ENCODE assay signal across 12 cellular contexts in genomic region chr11:119258180-119258579, GRCh38. TPM values are rescaled to one million over a fixed set of nuclear protein-coding genes. Genes with fewer than 3 reads are reported as not detected.
DNase-seq lines count a peak whose midpoint lies in the region; ATAC-seq and TF ChIP-seq lines count a peak whose summit lies in the region.
"Had no signal": no experiment of that assay in that cellular context is flagged by ENCODE, and none has a peak within 500 bp of the region (broad histone marks: within the 10 kb centered on the region; RNA-seq: fewer than 3 reads in every experiment).

No MANE protein-coding gene starts in this region.

- peaks cover 50% of the 10 kb centered on the region for H3K4me1 Mint-ChIP-seq in CD8-positive, alpha-beta T cell (ENCODE audit: low read depth)
- H3K4me1 Mint-ChIP-seq in naive thymus-derived CD4-positive, alpha-beta T cell, result peaks cover 8 to 65% (median 40%) of the 10 kb centered on the region in 7 donors
- no peaks in the 10 kb centered on the region for H3K4me1 Mint-ChIP-seq in MCF 10A (ENCODE audit: insufficient read depth, unreplicated experiment)

- no peaks in the 10 kb centered on the region for H3K36me3 ChIP-seq in CD8-positive, alpha-beta T cell (ENCODE audit: insufficient read depth, low read length)
- H3K36me3 ChIP-seq in HEK293 (ENCODE audit: control insufficient read depth in 2 of 2, insufficient read depth in 1 of 2, low read length in 2 of 2), result no peaks in the 10 kb centered on the region
- no peaks in the 10 kb centered on the region for H3K36me3 ChIP-seq in naive thymus-derived CD4-positive, alpha-beta T cell (ENCODE audit: control insufficient read depth in 2 of 3, insufficient read depth in 3 of 3, low read length in 3 of 3)

- H3K9me3 ChIP-seq in CD8-positive, alpha-beta T cell (ENCODE audit: low read length), result no peaks in the 10 kb centered on the region
- no peaks in the 10 kb centered on the region for H3K9me3 ChIP-seq in HEK293 (ENCODE audit: control insufficient read depth, insufficient read depth, low read depth, low read length)
- H3K9me3 ChIP-seq in naive thymus-derived CD4-positive, alpha-beta T cell (ENCODE audit: control insufficient read depth in 2 of 3, low read length in 3 of 3), result no peaks in the 10 kb centered on the region

- CTCF ChIA-PET in CD8-positive, alpha-beta T cell (lab: Charles Lee), result interaction anchor here (3.3 kb wide), 1 partner anchor 65 kb away, joined by 14 read pairs; no protein-coding TSS in a partner anchor
- CTCF ChIA-PET in HEK293 (lab: Yijun Ruan, JAX) (no interaction called here), MCF 10A (lab: Yijun Ruan, JAX) (no interaction called here)
- CTCF ChIA-PET in naive thymus-derived CD4-positive, alpha-beta T cell (lab: Charles Lee), result no interaction called here

- H3K4me3 Mint-ChIP-seq in CD8-positive, alpha-beta T cell, result peak overlapping the region; percentile 68
- peak overlapping the region; percentile 12 to 81 (median 67) for H3K4me3 Mint-ChIP-seq in naive thymus-derived CD4-positive, alpha-beta T cell
- no peak overlapping the region for H3K4me3 Mint-ChIP-seq in MCF 10A (ENCODE audit: unreplicated experiment)

- H3K4me1 ChIP-seq in CD8-positive, alpha-beta T cell (ENCODE audit: insufficient read depth, low read length), result peaks cover 54% of the 10 kb centered on the region
- H3K4me1 ChIP-seq in HEK293 (ENCODE audit: control insufficient read depth, insufficient read depth, low read length), result no peaks in the 10 kb centered on the region
- H3K4me1 ChIP-seq in naive thymus-derived CD4-positive, alpha-beta T cell (ENCODE audit: control insufficient read depth in 2 of 2, insufficient read depth in 2 of 2, low read length in 2 of 2), result peaks cover 35 to 59% of the 10 kb centered on the region in 2 donors

- H3K4me3 ChIP-seq in CD8-positive, alpha-beta T cell (ENCODE audit: low read depth, low read length), result peak overlapping the region; percentile 12
- no peak overlapping the region for H3K4me3 ChIP-seq in HEK293 (ENCODE audit: low read depth, low read length)
- peak overlapping the region; percentile 2 for H3K4me3 ChIP-seq in naive thymus-derived CD4-positive, alpha-beta T cell (ENCODE audit: low read length)

- no peak for TF ChIP-seq CTCF in CD8-positive, alpha-beta T cell (IDR thresholded peaks at IDR 0.05)
- no peak for TF ChIP-seq CTCF in HEK293 (tag by site-specific recombination; IDR thresholded peaks at IDR 0.05)
- TF ChIP-seq CTCF in MCF 10A (IDR thresholded peaks at IDR 0.05; ENCODE audit: unreplicated experiment), result no peak

- POLR2A ChIA-PET in CD8-positive, alpha-beta T cell (lab: Charles Lee), result no interaction called here
- POLR2A ChIA-PET in HEK293 (lab: Yijun Ruan, JAX), result no interaction called here
- POLR2A ChIA-PET in naive thymus-derived CD4-positive, alpha-beta T cell (lab: Charles Lee), result no interaction called here
- POLR2A ChIA-PET in MCF 10A (lab: Yijun Ruan, JAX), result interaction anchor here (0.7 kb wide), 1 partner anchor 9 kb away, joined by 3 read pairs; no protein-coding TSS in a partner anchor

- intact Hi-C loops in CD8-positive, alpha-beta T cell (cut with DNase I, micrococcal nuclease), result loop anchor here in 1 of 2 experiments (2.0 kb wide), 1 partner anchor 17 kb away; no protein-coding TSS in a partner anchor
- intact Hi-C loops in naive thymus-derived CD4-positive, alpha-beta T cell (cut with micrococcal nuclease), result loop anchor here in 1 of 2 donors (1.0 kb wide), 1 partner anchor 8 kb away; no protein-coding TSS in a partner anchor
- intact Hi-C loops in MCF 10A (cut with micrococcal nuclease), result no loop called here

- peak; percentile 72 for ATAC-seq in CD8-positive, alpha-beta T cell
- peak; percentile 74 for ATAC-seq in naive thymus-derived CD4-positive, alpha-beta T cell
- ATAC-seq in GM21717 (IDR thresholded peaks at IDR 0.05; ENCODE audit: unreplicated experiment), result no peak
- ATAC-seq: left lobe of liver, Right ventricle myocardium inferior had no signal

- no peak overlapping the region for H3K27ac ChIP-seq in CD8-positive, alpha-beta T cell (ENCODE audit: low read depth, low read length)
- H3K27ac ChIP-seq in HEK293 (ENCODE audit: extremely low read depth, low read depth, low read length), result no peak overlapping the region
- peak overlapping the region; percentile 42 for H3K27ac ChIP-seq in naive thymus-derived CD4-positive, alpha-beta T cell (ENCODE audit: low read depth, low read length)

- DNase-seq in CD8-positive, alpha-beta T cell, result peak in 5 of 7 experiments; percentile 8 to 64 (median 27)
- peak; percentile 39 for DNase-seq in activated T-cell treated with anti-CD3 and anti-CD28 coated beads, Interleukin-2, amount 50 U/mL, for 1 hour
- peak in 7 of 9 donors; percentile 28 to 60 (median 38) for DNase-seq in naive thymus-derived CD4-positive, alpha-beta T cell
- no peak for DNase-seq in OCI-M2 (lab: John Stamatoyannopoulos, UW; ENCODE audit: unreplicated experiment)
- DNase-seq in MCF 10A (ENCODE audit: unreplicated experiment), result no peak
- DNase-seq: NCI-H1436 treated with DMSO at 0.1 percent for 48 hours, NCI-H69, substantia nigra had no signal

- no peaks in the 10 kb centered on the region for H3K9me3 Mint-ChIP-seq in CD8-positive, alpha-beta T cell
- peaks cover 0 to 4% (median 0%) of the 10 kb centered on the region in 11 donors for H3K9me3 Mint-ChIP-seq in naive thymus-derived CD4-positive, alpha-beta T cell
- H3K9me3 Mint-ChIP-seq in MCF 10A (ENCODE audit: unreplicated experiment), result no peaks in the 10 kb centered on the region

- H3K27ac Mint-ChIP-seq in CD8-positive, alpha-beta T cell, result peak overlapping the region; percentile 95
- H3K27ac Mint-ChIP-seq in naive thymus-derived CD4-positive, alpha-beta T cell, result peak overlapping the region; percentile 74 to 96 (median 88)
- no peak overlapping the region for H3K27ac Mint-ChIP-seq in MCF 10A (ENCODE audit: low read depth, unreplicated experiment)

- no peaks in the 10 kb centered on the region for H3K27me3 Mint-ChIP-seq in CD8-positive, alpha-beta T cell (ENCODE audit: low read depth)
- H3K27me3 Mint-ChIP-seq in naive thymus-derived CD4-positive, alpha-beta T cell, result no peaks in the 10 kb centered on the region
- no peaks in the 10 kb centered on the region for H3K27me3 Mint-ChIP-seq in MCF 10A (ENCODE audit: insufficient read depth, unreplicated experiment)

- H3K27me3 ChIP-seq in CD8-positive, alpha-beta T cell (ENCODE audit: insufficient read depth, low read length), result no peaks in the 10 kb centered on the region
- H3K27me3 ChIP-seq in naive thymus-derived CD4-positive, alpha-beta T cell (ENCODE audit: control insufficient read depth in 2 of 2, insufficient read depth in 2 of 2, low read length in 2 of 2), result no peaks in the 10 kb centered on the region

- H3K36me3 Mint-ChIP-seq in CD8-positive, alpha-beta T cell, result peaks cover 13% of the 10 kb centered on the region
- H3K36me3 Mint-ChIP-seq in naive thymus-derived CD4-positive, alpha-beta T cell, result peaks cover 0 to 24% (median 15%) of the 10 kb centered on the region in 5 donors
- peaks cover 22% of the 10 kb centered on the region for H3K36me3 Mint-ChIP-seq in MCF 10A (ENCODE audit: insufficient read depth, unreplicated experiment)

- no TSS peak for BruUV-seq in MCF 10A (replicated peaks; lab: Mats Ljungman, UMichigan)

TF ChIP-seq in HEK293, 187 proteins besides CTCF, POLR2A, EP300 and RAD21:
- TF ChIP-seq ZNF423 (tag by site-specific recombination; IDR thresholded peaks at IDR 0.05) (no peak), MZF1 (tag by site-specific recombination; IDR thresholded peaks at IDR 0.05; ENCODE audit: borderline replicate concordance) (peak; percentile 58; the same call in 1 of the 2 replicates)

RNA-seq across cellular contexts. Expression of gene CBL, which starts 52.0 kb away (rescaled TPM):
- 10 to 100 TPM; 13.5 to 13.8 TPM for total RNA-seq in CD8-positive, alpha-beta T cell
- 10 to 100 TPM; 37.0 to 51.8 (median 40.5) TPM for total RNA-seq in naive thymus-derived CD4-positive, alpha-beta T cell
- polyA plus RNA-seq in naive thymus-derived CD4-positive, alpha-beta T cell, result 10 to 100 TPM; 17.5 to 18.0 TPM
- 35.5 and 45.7 TPM in 2 replicates for total RNA-seq in MCF 10A (2022)

RNA-seq across cellular contexts. Expression of gene MCAM, which starts 58.8 kb away (rescaled TPM):
- total RNA-seq in CD8-positive, alpha-beta T cell, result 10 to 100 TPM; 16.1 to 18.3 TPM
- 1 to 10 TPM in 2 of 5 experiments, under 1 TPM in 3; 0.08 to 5.1 (median 0.73) TPM for total RNA-seq in naive thymus-derived CD4-positive, alpha-beta T cell
- under 1 TPM in 1 of 2 donors, not detected in 1; 0.26 TPM for polyA plus RNA-seq in naive thymus-derived CD4-positive, alpha-beta T cell
- 3.5 TPM in 2 replicates for total RNA-seq in MCF 10A (2022)

Comparison
In these comparisons a context has a peak if more than half of its experiments do, and no peak if none do; other contexts are left out.
1. DNase-seq: peak in CD8-positive, alpha-beta T cell (5 of 7), activated T-cell treated with anti-CD3 and anti-CD28 coated beads, Interleukin-2, amount 50 U/mL, for 1 hour (single experiment) and naive thymus-derived CD4-positive, alpha-beta T cell (7 of 9); none in OCI-M2 (single experiment) and MCF 10A (single experiment).